In the genomic region with DNA sequence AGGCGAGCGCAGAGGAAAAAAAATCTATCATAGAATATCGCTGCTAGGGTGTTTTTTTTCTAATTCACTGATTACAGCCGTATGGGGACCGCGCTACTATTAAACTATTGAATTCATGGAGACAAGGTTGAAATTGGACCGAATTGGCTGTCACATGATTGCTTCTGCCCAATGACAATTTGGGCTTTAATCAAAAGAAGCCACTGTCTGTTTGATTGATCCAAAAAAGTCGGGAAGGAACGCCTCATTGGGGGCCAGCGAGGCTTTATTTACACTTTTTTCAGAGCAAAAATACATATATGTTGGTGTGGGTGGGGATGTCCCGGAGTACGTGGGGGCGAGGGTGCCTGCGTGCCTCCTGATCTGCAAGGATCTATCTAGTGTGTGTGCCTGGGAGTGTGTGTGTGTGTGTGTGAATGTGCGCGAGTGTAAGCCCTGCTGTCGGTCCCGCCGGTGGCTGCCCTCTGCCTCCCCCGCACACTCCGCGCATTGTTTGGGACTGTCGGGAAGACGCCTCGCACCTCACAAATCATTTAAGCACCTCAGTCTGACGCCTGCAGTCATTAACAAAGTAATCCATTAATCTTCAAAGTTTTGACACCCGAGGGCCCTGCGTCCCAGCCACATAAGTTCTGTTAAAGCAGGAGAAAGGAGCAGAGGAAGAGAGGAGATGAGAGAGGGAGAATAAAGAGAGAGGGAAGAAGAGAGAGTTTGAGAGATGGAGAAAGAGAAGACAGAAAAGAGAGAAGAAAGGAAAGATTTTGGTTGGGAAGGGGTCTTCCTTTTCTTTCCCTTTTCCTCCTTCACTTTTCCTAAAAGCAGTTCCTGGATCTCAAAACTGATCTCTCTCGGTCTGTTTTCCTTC, we compare ENCODE assay signal across 11 cellular contexts. TPM values are rescaled to one million over a fixed set of nuclear protein-coding genes. Genes with fewer than 3 reads are reported as not detected.
DNase-seq lines count a peak whose midpoint lies in the region; ATAC-seq, FAIRE-seq and TF ChIP-seq lines count a peak whose summit lies in the region.
"Had no signal": no experiment of that assay in that cellular context is flagged by ENCODE, and none has a peak within 500 bp of the region (broad histone marks: within the 10 kb centered on the region; RNA-seq: fewer than 3 reads in every experiment).

A gene (minus strand): TSS at position 106 of the 865 bp plus-strand sequence. CDS start 183 bp downstream, outside the sequence.

- ATAC-seq in left cardiac atrium = no peak
- ATAC-seq in naive B cell (ENCODE audit: low read depth in 2 of 2) = peak in 1 of 2 donors; percentile 14
- ATAC-seq in aorta (ENCODE audit: low FRiP score) = peak; percentile 49
- ATAC-seq in GM18505 (IDR thresholded peaks at IDR 0.05; ENCODE audit: unreplicated experiment) = no peak
- ATAC-seq in HG03139 (IDR thresholded peaks at IDR 0.05; ENCODE audit: unreplicated experiment) = no peak

- dilution Hi-C loops in endothelial cell of umbilical vein (cut with MboI; ENCODE audit: extremely low pct_ligation_motif_present, low sequenced_read_pairs) = no loop called here

- peak within 1 kb of the TSS; percentile 74 for H3K4me2 ChIP-seq in endothelial cell of umbilical vein (ENCODE audit: insufficient read depth, low read length)
- H3K4me2 ChIP-seq: BLaER1 treated with 17β-estradiol and CSF1 and Interleukin-3, amounts not matched to agents 10 nM and 100 nM had no signal

- peak; percentile 66 for FAIRE-seq in endothelial cell of umbilical vein (lab: Jason Lieb, UNC)

- H3K9me3 Mint-ChIP-seq in naive B cell = peaks cover 0 to 4% (median 2%) of the 10 kb centered on the region in 7 donors

- TF ChIP-seq CTCF in right atrium auricular region (IDR thresholded peaks at IDR 0.05) (no peak), endothelial cell of umbilical vein (IDR thresholded peaks at IDR 0.05; ENCODE audit: extremely low read depth in 1 of 2, insufficient read depth in 1 of 2, low read depth in 1 of 2, low read length in 2 of 2) (no peak)

- peak within 1 kb of the TSS; percentile 71 for H3K9ac ChIP-seq in endothelial cell of umbilical vein (replicated peaks; ENCODE audit: extremely low read depth, insufficient read depth, low read length)
- H3K9ac ChIP-seq: BLaER1 treated with 17β-estradiol and CSF1 and Interleukin-3, amounts not matched to agents 10 nM and 100 nM had no signal

- H3K27me3 Mint-ChIP-seq in naive B cell = peaks cover 70 to 83% (median 75%) of the 10 kb centered on the region in 3 donors

- peak within 1 kb of the TSS; percentile 39 to 55 for H3K27ac ChIP-seq in right atrium auricular region
- peak within 1 kb of the TSS; percentile 93 for H3K27ac ChIP-seq in endothelial cell of umbilical vein (ENCODE audit: insufficient read depth, low read depth, low read length)
- peak within 1 kb of the TSS; percentile 93 to 100 for H3K27ac ChIP-seq in aorta (ENCODE audit: low read depth in 1 of 2, low read length in 2 of 2)
- H3K27ac ChIP-seq: BLaER1 treated with 17β-estradiol and CSF1 and Interleukin-3, amounts not matched to agents 10 nM and 100 nM had no signal

- H3K4me3 ChIP-seq in right atrium auricular region (peak within 1 kb of the TSS; percentile 19 to 32), endothelial cell of umbilical vein (replicated peaks in 1 of 3; ENCODE audit: insufficient read depth in 1 of 3, low read depth in 1 of 3, low read length in 3 of 3) (peak within 1 kb of the TSS; percentile 35 to 92 (median 45)), aorta (ENCODE audit: low read length in 2 of 2) (peak within 1 kb of the TSS; percentile 24 to 78)
- H3K4me3 ChIP-seq: BLaER1 treated with 17β-estradiol and CSF1 and Interleukin-3, amounts not matched to agents 10 nM and 100 nM had no signal

- H2AFZ ChIP-seq in endothelial cell of umbilical vein (ENCODE audit: low read depth, low read length) = peak within 1 kb of the TSS; percentile 6

- TF ChIP-seq POLR2A in endothelial cell of umbilical vein (IDR thresholded peaks at IDR 0.05; ENCODE audit: low read depth, low read length) (no peak), GM18505 (IDR thresholded peaks at IDR 0.05; ENCODE audit: borderline replicate concordance, extremely low read depth, insufficient read depth, insufficient read length) (no peak)

- DNase-seq in right atrium auricular region (ENCODE audit: low spot score) = no peak
- no peak for DNase-seq in left cardiac atrium
- peak; percentile 86 for DNase-seq in endothelial cell of umbilical vein (ENCODE audit: low read depth, low spot score)
- DNase-seq in naive B cell = no peak
- peak; percentile 66 to 72 for DNase-seq in aorta
- no peak for DNase-seq in activated CD8-positive, alpha-beta memory T cell treated with anti-CD3 and anti-CD28 coated beads, Interleukin-2, amount 50 U/mL, for 48 hours
- DNase-seq: activated CD8-positive, alpha-beta memory T cell treated with anti-CD3 and anti-CD28 coated beads, Interleukin-2, amount 50 U/mL, for 4 hours; head of caudate nucleus had no signal

- peaks cover 27 to 39% (median 28%) of the 10 kb centered on the region in 3 donors for H3K4me1 Mint-ChIP-seq in naive B cell

- intact Hi-C loops in left cardiac atrium (cut with DNase I) (no loop called here), endothelial cell of umbilical vein (cut with micrococcal nuclease) (loop anchor here (2.0 to 5.0 kb wide), 2 partner anchors 62 to 731 kb away; a partner anchor contains a TSS), aorta (cut with DNase I) (loop anchor here in 1 of 2 donors (5.0 kb wide), 1 partner anchor 241 kb away; a partner anchor contains a TSS)

- POLR2A ChIA-PET in endothelial cell of umbilical vein (lab: Charles Lee) = no interaction called here

- peaks cover 89% of the 10 kb centered on the region for H3K79me2 ChIP-seq in endothelial cell of umbilical vein (ENCODE audit: control insufficient read depth, insufficient read depth, low read length)

- H3K36me3 Mint-ChIP-seq in naive B cell = peaks cover 20 to 50% of the 10 kb centered on the region in 2 donors

- H3K4me3 Mint-ChIP-seq in naive B cell = peak within 1 kb of the TSS; percentile 21 to 81 (median 71)

- no TSS peak for BruUV-seq in endothelial cell of umbilical vein (replicated peaks; lab: Mats Ljungman, UMichigan)

- H3K27ac Mint-ChIP-seq in naive B cell = peak within 1 kb of the TSS in 5 of 6 donors; percentile 44 to 81 (median 72)

- peaks cover 0 to 38% of the 10 kb centered on the region in 2 donors for H3K4me1 ChIP-seq in right atrium auricular region
- peaks cover 90% of the 10 kb centered on the region for H3K4me1 ChIP-seq in endothelial cell of umbilical vein (ENCODE audit: control insufficient read depth, extremely low read depth, insufficient read depth, low read length)
- H3K4me1 ChIP-seq in aorta (ENCODE audit: control insufficient read depth in 1 of 2, insufficient read depth in 2 of 2, low read length in 2 of 2) = no peaks in the 10 kb centered on the region
- H3K4me1 ChIP-seq: BLaER1 treated with 17β-estradiol and CSF1 and Interleukin-3, amounts not matched to agents 10 nM and 100 nM had no signal

- 3 to 6% methylated on average over 29 of the region's 29 CpGs for WGBS in aorta, 2 donors

- H3K9me1 ChIP-seq in endothelial cell of umbilical vein (replicated peaks; ENCODE audit: control insufficient read depth, extremely low read depth, insufficient read depth, low read length) = no peaks in the 10 kb centered on the region

- CTCF ChIA-PET in endothelial cell of umbilical vein (lab: Charles Lee) = no interaction called here

- H3K9me3 ChIP-seq in right atrium auricular region = no peaks in the 10 kb centered on the region
- no peaks in the 10 kb centered on the region for H3K9me3 ChIP-seq in endothelial cell of umbilical vein (replicated peaks; ENCODE audit: control insufficient read depth, insufficient read depth, low read length)
- no peaks in the 10 kb centered on the region for H3K9me3 ChIP-seq in aorta (ENCODE audit: control insufficient read depth, low read length)

- no peaks in the 10 kb centered on the region for H4K20me1 ChIP-seq in endothelial cell of umbilical vein (replicated peaks; ENCODE audit: control insufficient read depth, extremely low read depth, insufficient read depth, low read length)
- H4K20me1 ChIP-seq: BLaER1 treated with 17β-estradiol and CSF1 and Interleukin-3, amounts not matched to agents 10 nM and 100 nM had no signal

- peaks cover 30 to 69% of the 10 kb centered on the region in 2 donors for H3K27me3 ChIP-seq in right atrium auricular region
- H3K27me3 ChIP-seq in endothelial cell of umbilical vein (ENCODE audit: control insufficient read depth in 2 of 2, insufficient read depth in 2 of 2, low read length in 2 of 2) = no peaks in the 10 kb centered on the region
- H3K27me3 ChIP-seq in aorta (ENCODE audit: control insufficient read depth in 1 of 2, insufficient read depth in 2 of 2, low read length in 1 of 2) = no peaks in the 10 kb centered on the region

- H3K36me3 ChIP-seq in right atrium auricular region (no peaks in the 10 kb centered on the region), endothelial cell of umbilical vein (ENCODE audit: control insufficient read depth in 2 of 2, extremely low read depth in 1 of 2, insufficient read depth in 2 of 2, low read length in 2 of 2) (peaks cover 0 to 3% of the 10 kb centered on the region in 2 experiments), aorta (ENCODE audit: control insufficient read depth in 1 of 2, insufficient read depth in 2 of 2, low read length in 1 of 2) (no peaks in the 10 kb centered on the region)
- H3K36me3 ChIP-seq: BLaER1 treated with 17β-estradiol and CSF1 and Interleukin-3, amounts not matched to agents 10 nM and 100 nM had no signal

TF ChIP-seq in endothelial cell of umbilical vein, 7 proteins besides CTCF, POLR2A, EP300 and RAD21 (continues in another document):
- TF ChIP-seq MYC (IDR thresholded peaks at IDR 0.05; ENCODE audit: low read depth, low read length) (no peak), FOS (IDR thresholded peaks at IDR 0.05; ENCODE audit: borderline replicate concordance, insufficient read depth, low read length) (no peak), POLR2AphosphoS5 (IDR thresholded peaks at IDR 0.05; ENCODE audit: insufficient read depth, low read depth, low read length) (no peak), EZH2 (IDR thresholded peaks at IDR 0.05; ENCODE audit: borderline replicate concordance, low read depth, low read length, severe bottlenecking) (no peak), GATA2 (IDR thresholded peaks at IDR 0.05; ENCODE audit: insufficient read depth, insufficient read length, low read depth, low read length) (no peak)

RNA-seq across cellular contexts. Expression of the gene that starts here (rescaled TPM):
- total RNA-seq in right atrium auricular region (under 1 TPM; 0.16 to 0.33 TPM), left cardiac atrium (under 1 TPM; 0.13 to 0.38 TPM), endothelial cell of umbilical vein (2.2 and 2.3 TPM in 2 replicates), aorta (1 to 10 TPM; 1.6 to 4.7 TPM)
- polyA plus RNA-seq in endothelial cell of umbilical vein (1.6 and 1.9 TPM in 2 replicates), naive B cell (ENCODE audit: low read depth in 6 of 6) (not detected), aorta (1 to 10 TPM; 2.3 to 3.6 TPM)
- polyA plus RNA-seq in endothelial cell of umbilical vein (2011; cell fraction: cytosol; rRNA removed) = 1.2 and 1.4 TPM in 2 replicates
- polyA plus RNA-seq in endothelial cell of umbilical vein (2011; cell fraction: nucleus; rRNA removed) = 4.1 and 4.8 TPM in 2 replicates
- polyA plus RNA-seq in endothelial cell of umbilical vein (2012) = 1.1 and 2.0 TPM in 2 replicates
- 0.68 and 0.98 TPM in 2 replicates for polyA minus RNA-seq in endothelial cell of umbilical vein
- polyA minus RNA-seq in endothelial cell of umbilical vein (2011; cell fraction: cytosol; rRNA and poly(A)+ RNA removed) = not detected
- 2.5 and 3.0 TPM in 2 replicates for polyA minus RNA-seq in endothelial cell of umbilical vein (2011; cell fraction: nucleus; rRNA and poly(A)+ RNA removed)

Comparison
In these comparisons a context has a peak if more than half of its experiments do, and no peak if none do; other contexts are left out.
1. DNase-seq: peak in endothelial cell of umbilical vein (single experiment) and aorta (2 of 2); none in right atrium auricular region (single experiment), left cardiac atrium (single experiment), naive B cell (single experiment) and activated CD8-positive, alpha-beta memory T cell treated with anti-CD3 and anti-CD28 coated beads, Interleukin-2, amount 50 U/mL, for 48 hours (single experiment).
2. Peak in every context shown above with its lines, with median percentiles within 50 percentile points of each other: H3K27ac ChIP-seq and H3K4me3 ChIP-seq.